Comparison of ENCODE assay signal across 9 cellular contexts in the genomic region with DNA sequence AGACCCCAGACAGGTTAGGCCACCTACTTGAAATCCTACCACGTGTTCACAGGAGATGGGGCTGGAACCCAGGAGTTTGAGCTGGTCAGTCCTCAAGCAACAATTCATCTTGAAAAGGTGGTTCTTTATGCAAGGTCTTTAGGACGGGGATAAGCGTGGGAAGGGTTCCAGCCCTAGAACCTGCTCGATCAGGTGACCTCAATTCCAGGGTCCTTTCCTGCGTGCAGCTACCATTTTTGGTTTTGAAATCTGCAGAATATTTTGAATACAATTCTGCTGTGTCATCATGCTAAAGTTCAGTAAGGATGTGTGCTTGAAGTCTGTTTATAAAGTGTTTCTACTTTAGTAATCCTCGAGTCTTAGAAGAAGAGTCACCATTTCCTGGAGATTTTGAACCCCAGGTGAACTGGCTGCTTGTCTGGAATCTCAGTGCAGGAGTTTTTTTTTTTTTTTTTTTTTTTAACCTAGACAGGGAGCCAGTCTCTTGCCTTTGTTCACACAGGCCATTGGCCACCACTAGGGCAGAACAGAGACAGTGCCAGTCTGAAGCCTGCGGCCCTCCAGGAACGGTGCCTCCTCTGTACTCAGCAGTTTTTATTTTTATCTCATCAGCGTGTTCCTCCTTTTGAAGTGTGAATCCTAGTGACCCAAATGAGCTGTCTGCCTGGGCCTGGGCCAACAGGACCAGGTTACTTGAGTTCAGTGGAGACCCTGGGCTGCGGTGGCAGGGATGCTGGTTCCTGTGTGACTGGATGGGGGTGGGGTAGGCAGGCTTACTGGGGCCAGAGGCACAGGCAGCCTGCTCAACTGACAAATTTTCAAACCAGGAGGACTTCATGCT. TPM values are rescaled to one million over a fixed set of nuclear protein-coding genes. Genes with fewer than 3 reads are reported as not detected.
DNase-seq lines count a peak whose midpoint lies in the region; ATAC-seq, FAIRE-seq and TF ChIP-seq lines count a peak whose summit lies in the region.
"Had no signal": no experiment of that assay in that cellular context is flagged by ENCODE, and none has a peak within 500 bp of the region (broad histone marks: within the 10 kb centered on the region; RNA-seq: fewer than 3 reads in every experiment).

No MANE protein-coding gene starts in this region.

- POLR2A ChIA-PET in OCI-LY7 (lab: Charles Lee) = interaction anchor here (0.6 to 1.2 kb wide), 4 partner anchors 9 to 130 kb away, joined by 3 read pairs; no protein-coding TSS in a partner anchor

- H3K4me1 ChIP-seq in hepatocyte (ENCODE audit: insufficient read depth) = peaks cover 38% of the 10 kb centered on the region
- peaks cover 2 to 9% of the 10 kb centered on the region in 2 donors for H3K4me1 ChIP-seq in small intestine (ENCODE audit: control insufficient read depth in 2 of 2, insufficient read depth in 1 of 2, low read depth in 1 of 2, low read length in 1 of 2)
- peaks cover 12% of the 10 kb centered on the region for H3K4me1 ChIP-seq in OCI-LY7 (ENCODE audit: insufficient read depth, low read length, poor library complexity, severe bottlenecking)

- H4K20me1 ChIP-seq in hepatocyte (ENCODE audit: insufficient read depth, poor library complexity, severe bottlenecking) = no peaks in the 10 kb centered on the region
- H4K20me1 ChIP-seq in OCI-LY7 (ENCODE audit: insufficient read depth, low read length) = no peaks in the 10 kb centered on the region

- H3K27me3 ChIP-seq in hepatocyte = no peaks in the 10 kb centered on the region
- no peaks in the 10 kb centered on the region for H3K27me3 ChIP-seq in small intestine (ENCODE audit: control insufficient read depth in 2 of 2, insufficient read depth in 2 of 2, low read length in 2 of 2)

- H3K4me2 ChIP-seq in hepatocyte (peak overlapping the region; percentile 23), OCI-LY7 (ENCODE audit: low read length) (no peak overlapping the region)

- H3K9me3 ChIP-seq in hepatocyte (ENCODE audit: low read depth) = no peaks in the 10 kb centered on the region
- H3K9me3 ChIP-seq in small intestine (ENCODE audit: control insufficient read depth, low read depth) = no peaks in the 10 kb centered on the region
- no peaks in the 10 kb centered on the region for H3K9me3 ChIP-seq in OCI-LY7 (ENCODE audit: low read length)

- H3K79me2 ChIP-seq in hepatocyte (peaks cover 32% of the 10 kb centered on the region), OCI-LY7 (ENCODE audit: insufficient read depth, low read depth, low read length) (no peaks in the 10 kb centered on the region)

- DNase-seq in activated naive CD4-positive, alpha-beta T cell treated with anti-CD3 and anti-CD28 coated beads for 36 hours = peak; percentile 32
- no peak for DNase-seq in activated naive CD4-positive, alpha-beta T cell treated with anti-CD3 and anti-CD28 coated beads, Interleukin-2, amount 50 U/mL, for 16 hours
- DNase-seq in amygdala (lab: John Stamatoyannopoulos, UW) = peak in 44 of 56 donors; percentile 16 to 68 (median 40)
- DNase-seq in hepatocyte (ENCODE audit: low spot score) = peak; percentile 49
- peak; percentile 53 for DNase-seq in small intestine
- no peak for DNase-seq in OCI-LY7 (ENCODE audit: low spot score)
- DNase-seq: activated B cell treated with CpG ODN at 0.5 μM for 24 hours had no signal

- WGBS in hepatocyte (ENCODE audit: low lambda C conversion rate, missing lambda C conversion rate) = 59% methylated on average over 10 of the region's 10 CpGs
- WGBS in small intestine, 3 donors = 52 to 60% (median 53%) methylated on average over 10 of the region's 10 CpGs

- CTCF ChIA-PET in activated naive CD4-positive, alpha-beta T cell treated with anti-CD3 and anti-CD28 coated beads for 36 hours (lab: Charles Lee) = interaction anchor here (0.6 kb wide), 1 partner anchor 1081 kb away, joined by 3 read pairs; no protein-coding TSS in a partner anchor
- CTCF ChIA-PET in OCI-LY7 (lab: Charles Lee; ENCODE audit: unreplicated experiment) = no interaction called here

- TF ChIP-seq CTCF in hepatocyte (IDR thresholded peaks at IDR 0.05; ENCODE audit: poor library complexity) (no peak), OCI-LY7 (conservative IDR thresholded peaks at IDR 0.05; ENCODE audit: low read length) (no peak)

- no peak overlapping the region for H3K27ac Mint-ChIP-seq in activated naive CD4-positive, alpha-beta T cell treated with anti-CD3 and anti-CD28 coated beads for 36 hours
- H3K27ac Mint-ChIP-seq: activated B cell treated with CpG ODN at 0.5 μM for 24 hours had no signal

- no peaks in the 10 kb centered on the region for H3K9me2 ChIP-seq in hepatocyte (replicated peaks; ENCODE audit: insufficient read depth)
- no peaks in the 10 kb centered on the region for H3K9me2 ChIP-seq in OCI-LY7 (ENCODE audit: insufficient read depth, low read length)

- H3K27ac ChIP-seq in hepatocyte (peak overlapping the region; percentile 68), small intestine (ENCODE audit: low read depth in 1 of 2, low read length in 1 of 2) (peak overlapping the region in 1 of 2 donors; percentile 59), OCI-LY7 (ENCODE audit: low read depth, low read length, poor library complexity, severe bottlenecking) (no peak overlapping the region)

- H2AFZ ChIP-seq in hepatocyte (no peak overlapping the region), OCI-LY7 (ENCODE audit: low read length) (no peak overlapping the region)

- BruUV-seq in OCI-LY7 (replicated peaks; lab: Mats Ljungman, UMichigan) = no TSS peak

- no peaks in the 10 kb centered on the region for H3K9me3 Mint-ChIP-seq in activated naive CD4-positive, alpha-beta T cell treated with anti-CD3 and anti-CD28 coated beads for 36 hours
- H3K9me3 Mint-ChIP-seq: activated B cell treated with CpG ODN at 0.5 μM for 24 hours had no signal

- H3K36me3 Mint-ChIP-seq in activated naive CD4-positive, alpha-beta T cell treated with anti-CD3 and anti-CD28 coated beads for 36 hours (ENCODE audit: low read depth) = no peaks in the 10 kb centered on the region

- FAIRE-seq in small intestine (lab: Jason Lieb, UNC) = no peak

- no peak overlapping the region for H3K4me3 Mint-ChIP-seq in activated naive CD4-positive, alpha-beta T cell treated with anti-CD3 and anti-CD28 coated beads for 36 hours
- H3K4me3 Mint-ChIP-seq: activated B cell treated with CpG ODN at 0.5 μM for 24 hours had no signal

- intact Hi-C loops in activated naive CD4-positive, alpha-beta T cell treated with anti-CD3 and anti-CD28 coated beads for 36 hours (cut with micrococcal nuclease) = loop anchor here (1.0 to 5.0 kb wide), 3 partner anchors 55 to 92 kb away; a partner anchor contains a TSS
- intact Hi-C loops in OCI-LY7 (cut with micrococcal nuclease; ENCODE audit: unreplicated experiment) = no loop called here

- H3K4me3 ChIP-seq in hepatocyte = no peak overlapping the region
- H3K4me3 ChIP-seq in small intestine (ENCODE audit: low read depth in 1 of 2, low read length in 2 of 2) = no peak overlapping the region
- H3K4me3 ChIP-seq in OCI-LY7 (ENCODE audit: low read depth, low read length, poor library complexity, severe bottlenecking) = no peak overlapping the region

- ATAC-seq in GM21423 (IDR thresholded peaks at IDR 0.05; ENCODE audit: unreplicated experiment) = no peak
- no peak for ATAC-seq in HG02798 (IDR thresholded peaks at IDR 0.05; ENCODE audit: poor library complexity, unreplicated experiment)

- peaks cover 30% of the 10 kb centered on the region for H3K4me1 Mint-ChIP-seq in activated naive CD4-positive, alpha-beta T cell treated with anti-CD3 and anti-CD28 coated beads for 36 hours (ENCODE audit: low read depth)

- H3K36me3 ChIP-seq in hepatocyte (replicated peaks; ENCODE audit: insufficient read depth, low read depth) (no peaks in the 10 kb centered on the region), small intestine (ENCODE audit: control insufficient read depth in 2 of 2, insufficient read depth in 2 of 2, low read length in 2 of 2) (no peaks in the 10 kb centered on the region), OCI-LY7 (ENCODE audit: insufficient read depth, low read length) (no peaks in the 10 kb centered on the region)

- H3K27me3 Mint-ChIP-seq in activated naive CD4-positive, alpha-beta T cell treated with anti-CD3 and anti-CD28 coated beads for 36 hours (ENCODE audit: low read depth) = no peaks in the 10 kb centered on the region

RNA-seq across cellular contexts. Expression of a gene that starts 54.6 kb away (rescaled TPM):
- under 1 TPM; 0.49 to 0.50 TPM for total RNA-seq in activated naive CD4-positive, alpha-beta T cell treated with anti-CD3 and anti-CD28 coated beads for 36 hours
- 7.7 and 8.8 TPM in 2 replicates for total RNA-seq in hepatocyte
- 13.5 and 14.2 TPM in 2 replicates for polyA plus RNA-seq in hepatocyte
- 100 to 1,000 TPM in 2 of 3 donors, 10 to 100 TPM in 1; 18.3 to 175 (median 154) TPM for polyA plus RNA-seq in small intestine
- 1.7 and 5.1 TPM in 2 replicates for total RNA-seq in OCI-LY7 (2014; rRNA removed; shearing (Covaris generic))
- total RNA-seq in OCI-LY7 (2022) = 6.1 and 8.1 TPM in 2 replicates

Comparison
In these comparisons a context has a peak if more than half of its experiments do, and no peak if none do; other contexts are left out.
1. DNase-seq: peak in activated naive CD4-positive, alpha-beta T cell treated with anti-CD3 and anti-CD28 coated beads for 36 hours (single experiment), amygdala (44 of 56), hepatocyte (single experiment) and small intestine (single experiment); none in activated naive CD4-positive, alpha-beta T cell treated with anti-CD3 and anti-CD28 coated beads, Interleukin-2, amount 50 U/mL, for 16 hours (single experiment) and OCI-LY7 (single experiment).